ENCODE assay signal across 8 cellular contexts in the genomic region with DNA sequence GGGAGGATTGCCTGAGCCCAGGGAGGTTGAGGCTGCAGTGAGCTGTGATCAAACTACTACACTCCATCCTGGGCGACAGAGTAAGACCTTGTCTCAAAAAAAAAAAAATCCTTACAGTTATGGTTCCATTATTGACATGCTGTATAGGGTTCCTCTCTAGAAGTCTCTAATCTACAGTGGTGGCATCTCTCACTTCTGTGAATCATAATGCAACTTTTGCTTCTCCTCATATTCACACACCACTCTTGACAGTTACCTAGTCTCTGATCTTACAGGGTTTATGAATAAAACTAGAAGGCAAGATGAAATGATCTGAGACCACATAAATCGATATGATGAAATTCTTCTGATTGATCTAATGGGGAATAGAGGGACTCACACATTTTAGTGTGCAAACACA. TPM values are rescaled to one million over a fixed set of nuclear protein-coding genes. Genes with fewer than 3 reads are reported as not detected.
DNase-seq lines count a peak whose midpoint lies in the region; ATAC-seq and TF ChIP-seq lines count a peak whose summit lies in the region.

No MANE protein-coding gene starts in this region.

- ATAC-seq in activated CD4-positive, CD25-positive, alpha-beta regulatory T cell treated with anti-CD3 and anti-CD28 coated beads, Interleukin-2, amount 50 U/mL, for 24 hours = peak; percentile 95 to 97
- ATAC-seq in HG02759 (IDR thresholded peaks at IDR 0.05; ENCODE audit: unreplicated experiment) (peak; percentile 75), left ventricle myocardium superior (no peak)

- H3K9ac ChIP-seq in SU-DHL-6 (ENCODE audit: low read length) = no peak overlapping the region

- H3K9me3 ChIP-seq in SU-DHL-6 (ENCODE audit: insufficient read depth, low read length) = no peaks in the 10 kb centered on the region
- H3K9me3 ChIP-seq in sigmoid colon = no peaks in the 10 kb centered on the region
- H3K9me3 ChIP-seq in A673 (ENCODE audit: low read depth, low read length, poor library complexity, severe bottlenecking) = no peaks in the 10 kb centered on the region

- H3K79me2 ChIP-seq in SU-DHL-6 (ENCODE audit: insufficient read depth, low read length) = no peaks in the 10 kb centered on the region

- TF ChIP-seq POLR2A in sigmoid colon (IDR thresholded peaks at IDR 0.05) = no peak

- POLR2A ChIA-PET in A673 (lab: Charles Lee; ENCODE audit: low non-redundant PET) = no interaction called here

- H3K36me3 ChIP-seq in SU-DHL-6 (ENCODE audit: low read length) (no peaks in the 10 kb centered on the region), sigmoid colon (no peaks in the 10 kb centered on the region), A673 (ENCODE audit: insufficient read depth, low read length, poor library complexity, severe bottlenecking) (no peaks in the 10 kb centered on the region)

- no peak for TF ChIP-seq EP300 in sigmoid colon (IDR thresholded peaks at IDR 0.05)

- H4K20me1 ChIP-seq in SU-DHL-6 (ENCODE audit: low read depth, low read length) = no peaks in the 10 kb centered on the region

- no peaks in the 10 kb centered on the region for H3K9me2 ChIP-seq in SU-DHL-6 (replicated peaks; ENCODE audit: insufficient read depth, low read length)

- BruUV-seq in A673 (replicated peaks; lab: Mats Ljungman, UMichigan) = no TSS peak

- H2AFZ ChIP-seq in SU-DHL-6 (ENCODE audit: low read depth, low read length, severe bottlenecking) = no peak overlapping the region

- CTCF ChIA-PET in A673 (lab: Charles Lee) = no interaction called here

- peak overlapping the region; percentile 32 for H3K4me2 ChIP-seq in SU-DHL-6 (ENCODE audit: low read depth, low read length, poor library complexity, severe bottlenecking)

- H3K4me1 ChIP-seq in sigmoid colon = peaks cover 0 to 14% (median 11%) of the 10 kb centered on the region in 4 donors
- no peaks in the 10 kb centered on the region for H3K4me1 ChIP-seq in A673 (ENCODE audit: insufficient read depth, low read length, poor library complexity, severe bottlenecking)

- H3F3A ChIP-seq in SU-DHL-6 (ENCODE audit: insufficient read depth) = no peaks in the 10 kb centered on the region

- TF ChIP-seq CTCF in SU-DHL-6 (IDR thresholded peaks at IDR 0.05; ENCODE audit: insufficient read depth, low read length, poor library complexity, severe bottlenecking) (no peak), sigmoid colon (IDR thresholded peaks at IDR 0.05) (no peak), A673 (conservative IDR thresholded peaks at IDR 0.05; ENCODE audit: low read depth, low read length) (no peak)

- H3K27ac ChIP-seq in SU-DHL-6 (ENCODE audit: low read depth, low read length) (no peak overlapping the region), sigmoid colon (peak overlapping the region in 3 of 4 donors; percentile 51 to 61 (median 57)), A673 (ENCODE audit: low read depth, low read length, poor library complexity, severe bottlenecking) (no peak overlapping the region)

- H3K27me3 ChIP-seq in SU-DHL-6 (ENCODE audit: low read length) (no peaks in the 10 kb centered on the region), sigmoid colon (no peaks in the 10 kb centered on the region), A673 (replicated peaks; ENCODE audit: insufficient read depth, low read depth, low read length, poor library complexity) (no peaks in the 10 kb centered on the region)

- H3K4me3 ChIP-seq in SU-DHL-6 (ENCODE audit: insufficient read depth, low read length, poor library complexity, severe bottlenecking) = no peak overlapping the region
- H3K4me3 ChIP-seq in sigmoid colon = no peak overlapping the region
- no peak overlapping the region for H3K4me3 ChIP-seq in A673 (ENCODE audit: low read depth, low read length, poor library complexity, severe bottlenecking)

- 78 to 88% methylated on average over 2 of the region's 2 CpGs for WGBS in sigmoid colon, 2 donors

- DNase-seq in activated CD4-positive, CD25-positive, alpha-beta regulatory T cell (lab: John Stamatoyannopoulos, UW) = no peak
- no peak for DNase-seq in sigmoid colon
- no peak for DNase-seq in A673 (ENCODE audit: low spot score)
- no peak for DNase-seq in NCI-H2171 (lab: John Stamatoyannopoulos, UW)
- no peak for DNase-seq in left ventricle myocardium superior

- intact Hi-C loops in sigmoid colon (cut with DNase I) (no loop called here), A673 (cut with micrococcal nuclease; ENCODE audit: unreplicated experiment) (no loop called here), left ventricle myocardium superior (cut with micrococcal nuclease) (no loop called here)

RNA-seq across cellular contexts. Expression of gene DOCK11, which starts 40.6 kb away (rescaled TPM):
- 10 to 100 TPM; 40.7 to 54.6 (median 45.5) TPM for total RNA-seq in sigmoid colon
- polyA plus RNA-seq in sigmoid colon = 10 to 100 TPM in 1 of 3 donors, 1 to 10 TPM in 2; 3.2 to 14.4 (median 4.8) TPM
- total RNA-seq in A673 (2021) = 2.1 and 2.2 TPM in 2 replicates
- total RNA-seq in left ventricle myocardium superior = 3.3 TPM

Comparison
In these comparisons a context has a peak if more than half of its experiments do, and no peak if none do; other contexts are left out.
1. H3K27ac ChIP-seq: peak in sigmoid colon (3 of 4); none in SU-DHL-6 (single experiment) and A673 (single experiment).